Comparison of ENCODE assay signal across 10 cellular contexts in the genomic region with DNA sequence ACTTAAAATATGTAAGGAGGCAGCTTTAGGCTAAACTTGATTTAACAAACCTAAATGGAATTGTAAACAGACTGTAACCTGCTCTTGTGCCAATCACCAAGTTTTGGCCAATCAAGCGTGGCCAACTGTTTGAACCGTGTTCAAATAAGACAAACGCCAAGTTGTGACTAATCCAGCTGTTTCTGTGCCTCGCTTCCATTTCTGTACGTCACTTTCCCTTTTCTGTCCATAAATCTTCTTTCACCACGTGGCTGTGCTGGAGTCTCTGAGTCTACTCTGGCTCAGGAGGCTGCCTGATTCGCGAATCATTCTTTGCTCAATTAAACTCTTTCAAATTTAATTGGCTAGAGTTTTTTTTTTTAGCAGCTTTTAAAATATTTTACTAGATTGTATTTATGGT.
A peak's percentile ranks its signal among the peaks of the same experiment; 100 is the strongest.
DNase-seq lines count a peak whose midpoint lies in the region; ATAC-seq and TF ChIP-seq lines count a peak whose summit lies in the region.
"Had no signal": no experiment of that assay in that cellular context is flagged by ENCODE, and none has a peak within 500 bp of the region (broad histone marks: within the 10 kb centered on the region; RNA-seq: fewer than 3 reads in every experiment).

No MANE protein-coding gene starts in this region.

- H3K4me2 ChIP-seq in smooth muscle cell: no peak overlapping the region

- ATAC-seq in GM21717 (IDR thresholded peaks at IDR 0.05; ENCODE audit: unreplicated experiment): no peak

- H3K4me1 ChIP-seq in smooth muscle cell (ENCODE audit: low read depth): no peaks in the 10 kb centered on the region

- no peak for TF ChIP-seq CTCF in smooth muscle cell (IDR thresholded peaks at IDR 0.05; ENCODE audit: borderline replicate concordance, insufficient read depth, poor library complexity, severe bottlenecking)

- H2AFZ ChIP-seq in smooth muscle cell (ENCODE audit: low read depth): no peak overlapping the region

- peaks cover 12% of the 10 kb centered on the region for H3F3A ChIP-seq in smooth muscle cell (ENCODE audit: low read depth)

- H3K36me3 ChIP-seq in smooth muscle cell (ENCODE audit: low read depth): no peaks in the 10 kb centered on the region

- H4K20me1 ChIP-seq in smooth muscle cell (ENCODE audit: low read depth): no peaks in the 10 kb centered on the region

- peak; percentile 28 for DNase-seq in HS-5 (ENCODE audit: low read depth)
- peak; percentile 82 for DNase-seq in astrocyte of the hippocampus (ENCODE audit: low read depth, low spot score)
- peak; percentile 91 for DNase-seq in kidney tubule cell (ENCODE audit: low spot score)
- DNase-seq in ureter (ENCODE audit: low spot score): peak; percentile 54
- no peak for DNase-seq in smooth muscle cell (lab: John Stamatoyannopoulos, UW; ENCODE audit: unreplicated experiment)
- DNase-seq in LoVo (ENCODE audit: low spot score): no peak
- DNase-seq: activated T-cell treated with anti-CD3 and anti-CD28 coated beads, Interleukin-2, amount 50 U/mL, for 1 hour; glutamatergic neuron; NCI-H1105 treated with DMSO at 0.1 percent for 48 hours had no signal

- H3K27me3 ChIP-seq in smooth muscle cell (ENCODE audit: low read depth): no peaks in the 10 kb centered on the region

- no peaks in the 10 kb centered on the region for H3K79me2 ChIP-seq in smooth muscle cell (ENCODE audit: low read depth)

- 52% methylated on average over 8 of the region's 8 CpGs for WGBS in smooth muscle cell (ENCODE audit: low lambda C conversion rate)

- H3K9me3 ChIP-seq in smooth muscle cell (replicated peaks; ENCODE audit: low read depth): no peaks in the 10 kb centered on the region

- H3K9ac ChIP-seq in smooth muscle cell (ENCODE audit: low read depth): no peak overlapping the region

- H3K27ac ChIP-seq in smooth muscle cell (ENCODE audit: low read depth): no peak overlapping the region

- H3K4me3 ChIP-seq in smooth muscle cell: no peak overlapping the region

Comparison
In these comparisons a context has a peak if more than half of its experiments do, and no peak if none do; other contexts are left out.
1. DNase-seq: peak in HS-5 (single experiment), astrocyte of the hippocampus (single experiment), kidney tubule cell (single experiment) and ureter (single experiment); none in smooth muscle cell (single experiment) and LoVo (single experiment).